ENCODE assay signal across 1 cellular context in genomic region chr10:122374246-122374858, GRCh38.
TF ChIP-seq lines count a peak whose summit lies in the region.

Gene PLEKHA1 (plus strand): TSS chr10:122374708. CDS start chr10:122393201, 18,493 bp downstream.

TF ChIP-seq in K562, 482 proteins besides CTCF, POLR2A, EP300 and RAD21 (continued from another document and continues in another):
- TF ChIP-seq ETS1 (conservative IDR thresholded peaks at IDR 0.05; ENCODE audit: control insufficient read depth, low read depth, low read length): peak; percentile 83; the same call in 1 of the 2 replicates
- TF ChIP-seq SIX5 (IDR thresholded peaks at IDR 0.05; ENCODE audit: borderline replicate concordance in 1 of 2, insufficient read depth in 1 of 2, low read depth in 1 of 2, low read length in 2 of 2): peak; percentile 64 to 80
- no peak for TF ChIP-seq OTX1 (CRISPR knock-in tag; IDR thresholded peaks at IDR 0.05)
- TF ChIP-seq ZBTB26 (CRISPR knock-in tag; IDR thresholded peaks at IDR 0.05): no peak
- TF ChIP-seq L3MBTL2 (IDR thresholded peaks at IDR 0.05): peak; percentile 59; the same call in 1 of the 2 replicates
- TF ChIP-seq ZBTB11 (CRISPR knock-in tag; IDR thresholded peaks at IDR 0.05): peak in 1 of 3 experiments; percentile 82; a peak in 2 of 6 replicates
- peak; percentile 83 for TF ChIP-seq CXXC5 (CRISPR knock-in tag; IDR thresholded peaks at IDR 0.05)
- TF ChIP-seq CREM (IDR thresholded peaks at IDR 0.05; ENCODE audit: low read depth): 0 out of 2 replicates have a peak, but pooled peaks have one; percentile 28
- no peak for TF ChIP-seq TBP (optimal IDR thresholded peaks at IDR 0.05; ENCODE audit: low read depth, low read length)
- peak; percentile 86 for TF ChIP-seq GMEB1 (CRISPR knock-in tag; IDR thresholded peaks at IDR 0.05)
- TF ChIP-seq ATF1 (CRISPR knock-in tag; IDR thresholded peaks at IDR 0.05): no peak
- TF ChIP-seq ATF1 (tag; IDR thresholded peaks at IDR 0.05): peak; percentile 52; the same call in 1 of the 2 replicates
- peak; percentile 82 for TF ChIP-seq ELF2 (CRISPR knock-in tag; IDR thresholded peaks at IDR 0.05)
- TF ChIP-seq ZNF140 (CRISPR knock-in tag; IDR thresholded peaks at IDR 0.05): no peak
- peak; percentile 94 for TF ChIP-seq ELF1 (tag; IDR thresholded peaks at IDR 0.05)
- no peak for TF ChIP-seq ZNF589 (CRISPR knock-in tag; IDR thresholded peaks at IDR 0.05; ENCODE audit: low read depth)
- no peak for TF ChIP-seq HIVEP1 (CRISPR knock-in tag; IDR thresholded peaks at IDR 0.05)
- peak; percentile 72 for TF ChIP-seq ZNF766 (CRISPR knock-in tag; conservative IDR thresholded peaks at IDR 0.05)
- TF ChIP-seq CREB1 (IDR thresholded peaks at IDR 0.05): peak; percentile 35; the same call in 1 of the 2 replicates
- no peak for TF ChIP-seq CREB1 (CRISPR knock-in tag; IDR thresholded peaks at IDR 0.05)
- no peak for TF ChIP-seq FOXA3 (CRISPR knock-in tag; conservative IDR thresholded peaks at IDR 0.05 in 1 of 2, IDR thresholded peaks at IDR 0.05 in 1 of 2)
- peak; percentile 94 for TF ChIP-seq CREB3L1 (IDR thresholded peaks at IDR 0.05; ENCODE audit: borderline replicate concordance, low read depth)
- TF ChIP-seq NRF1 (conservative IDR thresholded peaks at IDR 0.05 in 1 of 2, IDR thresholded peaks at IDR 0.05 in 1 of 2): peak; percentile 87 to 89; a peak in 3 of 4 replicates
- peak; percentile 78 for TF ChIP-seq ATF7 (IDR thresholded peaks at IDR 0.05)
- no peak for TF ChIP-seq HDAC2 (IDR thresholded peaks at IDR 0.05)
- TF ChIP-seq KLF6 (CRISPR knock-in tag; IDR thresholded peaks at IDR 0.05; ENCODE audit: borderline replicate concordance): no peak
- TF ChIP-seq E2F6 (IDR thresholded peaks at IDR 0.05; ENCODE audit: borderline replicate concordance in 1 of 2, extremely low read depth in 1 of 2, insufficient read depth in 1 of 2, insufficient read length in 1 of 2, low read depth in 1 of 2, low read length in 1 of 2, poor library complexity in 1 of 2, severe bottlenecking in 1 of 2): peak; percentile 5 to 41
- TF ChIP-seq GABPA (tag; conservative IDR thresholded peaks at IDR 0.05; ENCODE audit: low read depth): peak; percentile 70
- TF ChIP-seq ZNF143 (CRISPR knock-in tag; IDR thresholded peaks at IDR 0.05): peak; percentile 82
- TF ChIP-seq CREB5 (CRISPR knock-in tag; IDR thresholded peaks at IDR 0.05): no peak
- no peak for TF ChIP-seq TCF7 (IDR thresholded peaks at IDR 0.05; ENCODE audit: borderline replicate concordance)
- TF ChIP-seq ZFX (CRISPR knock-in tag; IDR thresholded peaks at IDR 0.05): peak; percentile 71
- peak; percentile 47; the same call in 1 of the 2 replicates for TF ChIP-seq POLR2G (IDR thresholded peaks at IDR 0.05; ENCODE audit: low read depth, low read length)
- TF ChIP-seq MYC (IDR thresholded peaks at IDR 0.05; ENCODE audit: low read depth, low read length): peak; percentile 25; the same call in 1 of the 2 replicates
- TF ChIP-seq MYC (CRISPR knock-in tag; IDR thresholded peaks at IDR 0.05; ENCODE audit: borderline replicate concordance, low read depth): no peak
- TF ChIP-seq SMAD4 (CRISPR knock-in tag; conservative IDR thresholded peaks at IDR 0.05): peak; percentile 72
- peak; percentile 67 for TF ChIP-seq HNRNPLL (IDR thresholded peaks at IDR 0.05; ENCODE audit: low read depth, low read length, poor library complexity, severe bottlenecking)
- peak; percentile 45 to 71; a peak in 1 of 4 replicates for TF ChIP-seq UBTF (IDR thresholded peaks at IDR 0.05; ENCODE audit: borderline replicate concordance in 1 of 2, low read depth in 2 of 2, low read length in 2 of 2)
- 0 out of 2 replicates have a peak, but pooled peaks have one; percentile 30 for TF ChIP-seq ZNF395 (CRISPR knock-in tag; IDR thresholded peaks at IDR 0.05)
